8 cellular contexts compared by ENCODE assay signal in the genomic region with DNA sequence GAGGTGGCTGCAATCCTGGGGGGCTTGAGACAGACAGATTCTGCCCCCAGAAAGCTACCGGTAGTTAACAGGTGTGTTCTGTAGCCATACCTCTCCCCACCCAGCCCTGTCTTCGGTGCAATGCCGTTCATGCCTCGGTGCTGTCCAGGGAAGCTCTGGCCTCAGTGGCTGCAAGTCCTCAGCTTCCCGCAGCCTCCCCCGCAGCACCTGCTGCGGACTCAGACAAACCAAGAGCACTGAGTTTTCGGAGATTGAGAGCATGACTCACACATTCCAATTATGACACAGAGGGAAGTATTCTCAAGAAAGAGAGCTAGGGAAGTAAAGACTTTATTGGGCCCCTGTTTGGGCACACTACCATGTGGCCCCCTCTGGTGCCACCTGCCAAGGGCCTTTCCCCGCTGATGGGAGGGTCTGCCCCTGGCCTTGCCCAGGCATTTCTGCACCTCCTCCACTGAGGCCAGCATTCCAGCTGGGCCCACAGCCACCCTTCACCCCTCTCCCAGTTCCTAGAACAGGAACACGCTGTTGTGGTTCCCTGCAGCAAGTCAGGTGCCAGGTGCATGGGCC.
A peak's percentile ranks its signal among the peaks of the same experiment; 100 is the strongest.
DNase-seq lines count a peak whose midpoint lies in the region; ATAC-seq lines count a peak whose summit lies in the region.

No MANE protein-coding gene starts in this region.

- peak; percentile 66 for ATAC-seq in GM21529 (IDR thresholded peaks at IDR 0.05; ENCODE audit: unreplicated experiment)

- in situ Hi-C loops in KBM-7 (cut with MboI; ENCODE audit: low pct_unique_long_range_greater_than_20kb, low sequenced_read_pairs), result no loop called here

- DNase-seq in COLO829 (ENCODE audit: low spot score) (peak; percentile 37), KBM-7 (peak; percentile 68), middle frontal gyrus (ENCODE audit: extremely low spot score, low spot score) (peak; percentile 33), NCI-H2196 (lab: John Stamatoyannopoulos, UW; ENCODE audit: unreplicated experiment) (no peak), T-helper 9 cell (no peak), NK-92 (lab: John Stamatoyannopoulos, UW; ENCODE audit: unreplicated experiment) (no peak)
- peak; percentile 78 to 79 for DNase-seq in activated T-cell treated with anti-CD3 and anti-CD28 coated beads, Interleukin-2, amount 50 U/mL, for 48 hours

Comparison
In these comparisons a context has a peak if more than half of its experiments do, and no peak if none do; other contexts are left out.
1. DNase-seq: peak in COLO829 (single experiment), KBM-7 (single experiment), activated T-cell treated with anti-CD3 and anti-CD28 coated beads, Interleukin-2, amount 50 U/mL, for 48 hours (2 of 2) and middle frontal gyrus (single experiment); none in NCI-H2196 (single experiment), T-helper 9 cell (single experiment) and NK-92 (single experiment).